In the genomic region with DNA sequence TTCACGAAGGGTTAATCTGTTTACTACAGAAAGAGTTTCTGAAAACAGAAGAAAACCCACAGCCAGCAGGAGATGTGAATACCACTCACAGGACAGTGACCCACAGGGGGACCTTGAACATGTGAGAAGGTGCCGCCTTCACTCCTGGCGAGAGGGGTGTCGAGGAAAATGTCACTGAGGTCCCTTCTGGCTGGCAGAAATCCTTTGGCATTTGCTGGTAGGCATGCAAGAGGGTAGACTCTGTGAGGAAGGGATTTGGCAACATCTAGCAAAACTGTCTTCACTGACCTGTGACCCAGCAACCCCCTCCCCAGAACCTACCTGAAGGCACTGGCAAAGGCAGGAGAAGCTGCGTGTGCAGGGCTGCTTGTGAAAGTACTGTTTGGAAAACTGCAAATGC, we compare ENCODE assay signal across 35 cellular contexts. TPM values are rescaled to one million over a fixed set of nuclear protein-coding genes. Genes with fewer than 3 reads are reported as not detected.
"Had no signal": no experiment of that assay in that cellular context is flagged by ENCODE, and none has a peak within 500 bp of the region (broad histone marks: within the 10 kb centered on the region; RNA-seq: fewer than 3 reads in every experiment).

No MANE protein-coding gene starts in this region.

- H3K27ac Mint-ChIP-seq: activated CD4-positive, alpha-beta memory T cell treated with anti-CD3 and anti-CD28 coated beads for 36 hours; activated CD4-positive, alpha-beta T cell treated with anti-CD3 and anti-CD28 coated beads for 36 hours; activated CD4-positive, alpha-beta T cell treated with anti-CD3 and anti-CD28 coated beads, Interleukin-2, amount 10 ng/mL, durations not matched to agents 24 days and 14 days; activated CD8-positive, alpha-beta T cell treated with anti-CD3 and anti-CD28 coated beads, Interleukin-2, amount 10 ng/mL, durations not matched to agents 7 days and 5 days; activated naive CD4-positive, alpha-beta T cell treated with anti-CD3 and anti-CD28 coated beads, Interleukin-2, amount 50 U/mL, for 24 hours; activated naive CD8-positive, alpha-beta T cell treated with anti-CD3 and anti-CD28 coated beads for 36 hours; activated naive CD8-positive, alpha-beta T cell treated with anti-CD3 and anti-CD28 coated beads, Interleukin-2, amount 50 U/mL, for 24 hours; activated T-cell treated with anti-CD3 and anti-CD28 coated beads, Interleukin-2, amount 50 U/mL, for 24 hours; activated T-helper 17 cell treated with anti-CD3 and anti-CD28 coated beads, Interleukin-2, amount 50 U/mL, for 72 hours; effector memory CD8-positive, alpha-beta T cell had no signal

- H3K4me1 ChIP-seq: ascending aorta, breast epithelium, foreskin keratinocyte, gastrocnemius medialis had no signal

- H3K9me3 Mint-ChIP-seq: activated CD4-positive, alpha-beta memory T cell treated with anti-CD3 and anti-CD28 coated beads for 36 hours; activated CD4-positive, alpha-beta T cell treated with anti-CD3 and anti-CD28 coated beads, Interleukin-2, amount 10 ng/mL, durations not matched to agents 24 days and 14 days; activated naive CD4-positive, alpha-beta T cell treated with anti-CD3 and anti-CD28 coated beads, Interleukin-2, amount 50 U/mL, for 24 hours; activated naive CD8-positive, alpha-beta T cell treated with anti-CD3 and anti-CD28 coated beads for 36 hours; activated naive CD8-positive, alpha-beta T cell treated with anti-CD3 and anti-CD28 coated beads, Interleukin-2, amount 50 U/mL, for 24 hours; activated T-cell treated with anti-CD3 and anti-CD28 coated beads, Interleukin-2, amount 50 U/mL, for 24 hours; activated T-helper 17 cell treated with anti-CD3 and anti-CD28 coated beads, Interleukin-2, amount 50 U/mL, for 72 hours; central memory CD8-positive, alpha-beta T cell; effector memory CD8-positive, alpha-beta T cell had no signal

- H3K36me3 ChIP-seq: adrenal gland, ascending aorta, breast epithelium, cardiac muscle cell, esophagus muscularis mucosa, gastrocnemius medialis, heart left ventricle had no signal

- DNase-seq: activated CD4-positive, alpha-beta memory T cell treated with anti-CD3 and anti-CD28 coated beads for 36 hours; activated CD4-positive, alpha-beta T cell treated with anti-CD3 and anti-CD28 coated beads for 36 hours; activated CD4-positive, alpha-beta T cell treated with anti-CD3 and anti-CD28 coated beads, Interleukin-2, amount 10 ng/mL, durations not matched to agents 24 days and 14 days; activated CD4-positive, CD25-positive, alpha-beta regulatory T cell; activated CD4-positive, CD25-positive, alpha-beta regulatory T cell treated with anti-CD3 and anti-CD28 coated beads, Interleukin-2, amount 50 U/mL, for 72 hours; activated CD8-positive, alpha-beta memory T cell treated with anti-CD3 and anti-CD28 coated beads, Interleukin-2, amount 50 U/mL, for 48 hours; activated CD8-positive, alpha-beta T cell treated with anti-CD3 and anti-CD28 coated beads, Interleukin-2, amount 10 ng/mL, durations not matched to agents 7 days and 5 days; activated gamma-delta T cell; activated naive CD4-positive, alpha-beta T cell treated with Interleukin-2 at 50 U/mL for 16 hours; activated naive CD8-positive, alpha-beta T cell treated with anti-CD3 and anti-CD28 coated beads for 36 hours; activated naive CD8-positive, alpha-beta T cell treated with anti-CD3 and anti-CD28 coated beads, Interleukin-2, amount 50 U/mL, for 24 hours; activated T-cell treated with anti-CD3 and anti-CD28 coated beads for 4 hours; activated T-cell treated with anti-CD3 and anti-CD28 coated beads, Interleukin-2, amount 50 U/mL, for 24 hours; amygdala; cortex of kidney; dermis blood vessel endothelial cell; effector CD4-positive, alpha-beta T cell; effector memory CD8-positive, alpha-beta T cell; erythroblast; foreskin keratinocyte; gastrocnemius medialis; glutamatergic neuron; heart left ventricle; T-helper 2 cell had no signal

- H3K27me3 Mint-ChIP-seq: activated CD4-positive, alpha-beta memory T cell treated with anti-CD3 and anti-CD28 coated beads for 36 hours; activated CD4-positive, alpha-beta T cell treated with anti-CD3 and anti-CD28 coated beads for 36 hours; activated naive CD4-positive, alpha-beta T cell treated with anti-CD3 and anti-CD28 coated beads, Interleukin-2, amount 50 U/mL, for 24 hours; activated naive CD8-positive, alpha-beta T cell treated with anti-CD3 and anti-CD28 coated beads for 36 hours; activated naive CD8-positive, alpha-beta T cell treated with anti-CD3 and anti-CD28 coated beads, Interleukin-2, amount 50 U/mL, for 24 hours; activated T-cell treated with anti-CD3 and anti-CD28 coated beads, Interleukin-2, amount 50 U/mL, for 24 hours; activated T-helper 17 cell treated with anti-CD3 and anti-CD28 coated beads, Interleukin-2, amount 50 U/mL, for 72 hours had no signal

- H3K4me3 Mint-ChIP-seq: activated CD4-positive, alpha-beta memory T cell treated with anti-CD3 and anti-CD28 coated beads for 36 hours; activated CD4-positive, alpha-beta T cell treated with anti-CD3 and anti-CD28 coated beads for 36 hours; activated CD4-positive, alpha-beta T cell treated with anti-CD3 and anti-CD28 coated beads, Interleukin-2, amount 10 ng/mL, durations not matched to agents 24 days and 14 days; activated CD8-positive, alpha-beta T cell treated with anti-CD3 and anti-CD28 coated beads, Interleukin-2, amount 10 ng/mL, durations not matched to agents 7 days and 5 days; activated naive CD4-positive, alpha-beta T cell treated with anti-CD3 and anti-CD28 coated beads, Interleukin-2, amount 50 U/mL, for 24 hours; activated naive CD8-positive, alpha-beta T cell treated with anti-CD3 and anti-CD28 coated beads for 36 hours; activated naive CD8-positive, alpha-beta T cell treated with anti-CD3 and anti-CD28 coated beads, Interleukin-2, amount 50 U/mL, for 24 hours; activated T-cell treated with anti-CD3 and anti-CD28 coated beads, Interleukin-2, amount 50 U/mL, for 24 hours; activated T-helper 17 cell treated with anti-CD3 and anti-CD28 coated beads, Interleukin-2, amount 50 U/mL, for 72 hours; brain; central memory CD8-positive, alpha-beta T cell; effector memory CD8-positive, alpha-beta T cell had no signal

- H3K36me3 Mint-ChIP-seq: activated CD4-positive, alpha-beta memory T cell treated with anti-CD3 and anti-CD28 coated beads for 36 hours; brain had no signal

- H3K4me1 Mint-ChIP-seq: activated CD4-positive, alpha-beta T cell treated with anti-CD3 and anti-CD28 coated beads for 36 hours; activated CD4-positive, alpha-beta T cell treated with anti-CD3 and anti-CD28 coated beads, Interleukin-2, amount 10 ng/mL, durations not matched to agents 24 days and 14 days; activated naive CD8-positive, alpha-beta T cell treated with anti-CD3 and anti-CD28 coated beads, Interleukin-2, amount 50 U/mL, for 24 hours; activated T-helper 17 cell treated with anti-CD3 and anti-CD28 coated beads, Interleukin-2, amount 50 U/mL, for 72 hours; central memory CD8-positive, alpha-beta T cell had no signal

- H3K9me3 ChIP-seq: adrenal gland, ascending aorta, breast epithelium, esophagus muscularis mucosa, gastrocnemius medialis had no signal

- ATAC-seq: activated CD4-positive, alpha-beta T cell treated with anti-CD3 and anti-CD28 coated beads for 36 hours; activated CD8-positive, alpha-beta T cell treated with anti-CD3 and anti-CD28 coated beads, Interleukin-2, amount 10 ng/mL, durations not matched to agents 7 days and 5 days; activated naive CD8-positive, alpha-beta T cell treated with anti-CD3 and anti-CD28 coated beads, Interleukin-2, amount 50 U/mL, for 24 hours; activated T-helper 17 cell treated with anti-CD3 and anti-CD28 coated beads, Interleukin-2, amount 50 U/mL, for 72 hours; effector memory CD8-positive, alpha-beta T cell; foreskin keratinocyte; gastrocnemius medialis; heart left ventricle had no signal

- H3K27ac ChIP-seq: ascending aorta, breast epithelium, cardiac muscle cell, esophagus muscularis mucosa, foreskin keratinocyte, gastrocnemius medialis had no signal

- H3K4me3 ChIP-seq: adrenal gland, ascending aorta, breast epithelium, cardiac muscle cell, esophagus muscularis mucosa, gastrocnemius medialis, heart left ventricle had no signal

- H3K27me3 ChIP-seq: adrenal gland, ascending aorta, breast epithelium, heart left ventricle had no signal

RNA-seq across cellular contexts. Expression of a gene that starts 8.6 kb away (rescaled TPM):
- total RNA-seq: foreskin keratinocyte had no signal
- polyA plus RNA-seq: foreskin keratinocyte had no signal

RNA-seq across cellular contexts. Expression of a gene that starts 9.1 kb away (rescaled TPM):
- total RNA-seq: activated CD4-positive, alpha-beta memory T cell treated with anti-CD3 and anti-CD28 coated beads for 36 hours; activated CD4-positive, alpha-beta T cell treated with anti-CD3 and anti-CD28 coated beads, Interleukin-2, amount 10 ng/mL, durations not matched to agents 24 days and 14 days; activated CD8-positive, alpha-beta memory T cell treated with anti-CD3 and anti-CD28 coated beads for 36 hours; activated CD8-positive, alpha-beta T cell treated with anti-CD3 and anti-CD28 coated beads, Interleukin-2, amount 10 ng/mL, durations not matched to agents 7 days and 5 days; activated naive CD8-positive, alpha-beta T cell treated with anti-CD3 and anti-CD28 coated beads for 36 hours; activated T-helper 17 cell treated with anti-CD3 and anti-CD28 coated beads, Interleukin-2, amount 50 U/mL, for 72 hours; ascending aorta; breast epithelium; dermis blood vessel endothelial cell; esophagus muscularis mucosa; foreskin keratinocyte; gastrocnemius medialis; heart left ventricle; T-helper 1 cell treated with Interleukin-12 subunit alpha and Interleukin-12 subunit beta and Interleukin-4 antibody, amounts not matched to agents 30 ng/mL and 1 ng/mL, for 36 hours had no signal
- polyA plus RNA-seq: foreskin keratinocyte, heart left ventricle had no signal
